Comparison of ENCODE assay signal across 7 cellular contexts in genomic region chrX:39309018-39309620, GRCh38.
DNase-seq lines count a peak whose midpoint lies in the region; ATAC-seq lines count a peak whose summit lies in the region.

No MANE protein-coding gene starts in this region.

- intact Hi-C loops in left ventricle myocardium superior (cut with micrococcal nuclease) = no loop called here

- peak; percentile 8 for DNase-seq in NCI-H2196 (lab: John Stamatoyannopoulos, UW; ENCODE audit: unreplicated experiment)
- DNase-seq in activated CD8-positive, alpha-beta memory T cell treated with anti-CD3 and anti-CD28 coated beads, Interleukin-2, amount 50 U/mL, for 4 hours = peak; percentile 51
- no peak for DNase-seq in left ventricle myocardium superior
- DNase-seq in stimulated activated naive CD4-positive, alpha-beta T cell (lab: John Stamatoyannopoulos, UW) = peak in 4 of 6 experiments; percentile 18 to 51 (median 30)
- no peak for DNase-seq in SKM-1 treated with dmso at 0.1 percent for 144 hours (lab: John Stamatoyannopoulos, UW; ENCODE audit: unreplicated experiment)

- peak; percentile 56 for ATAC-seq in left ventricle myocardium superior
- ATAC-seq in GM21515 (IDR thresholded peaks at IDR 0.05; ENCODE audit: unreplicated experiment) = no peak
- ATAC-seq in HG03469 (IDR thresholded peaks at IDR 0.05; ENCODE audit: unreplicated experiment) = no peak

Comparison
In these comparisons a context has a peak if more than half of its experiments do, and no peak if none do; other contexts are left out.
1. DNase-seq: peak in NCI-H2196 (single experiment), activated CD8-positive, alpha-beta memory T cell treated with anti-CD3 and anti-CD28 coated beads, Interleukin-2, amount 50 U/mL, for 4 hours (single experiment) and stimulated activated naive CD4-positive, alpha-beta T cell (4 of 6); none in left ventricle myocardium superior (single experiment) and SKM-1 treated with dmso at 0.1 percent for 144 hours (single experiment).